ENCODE assay signal across 10 cellular contexts in the genomic region with DNA sequence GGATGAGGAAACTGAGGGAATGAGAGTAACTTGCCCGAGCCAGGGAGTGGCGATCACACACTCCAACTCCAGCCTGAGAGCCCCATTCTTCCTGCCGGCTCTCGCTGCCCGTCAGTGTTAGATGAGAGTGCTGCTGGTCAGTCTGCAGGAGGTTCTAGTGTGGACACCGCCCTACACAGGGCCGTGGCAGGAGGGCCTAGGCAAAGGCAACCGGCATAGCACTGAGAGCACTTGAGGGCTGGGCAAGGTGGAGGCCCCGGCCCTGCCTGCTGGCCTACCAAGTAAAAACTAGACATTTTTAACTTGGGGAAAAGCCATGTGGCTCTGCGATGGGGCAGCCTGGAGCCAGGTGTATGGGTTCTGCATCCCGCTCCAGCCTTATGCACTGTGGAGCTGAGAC.
A peak's percentile ranks its signal among the peaks of the same experiment; 100 is the strongest.
DNase-seq lines count a peak whose midpoint lies in the region; ATAC-seq and TF ChIP-seq lines count a peak whose summit lies in the region.
"Had no signal": no experiment of that assay in that cellular context is flagged by ENCODE, and none has a peak within 500 bp of the region (broad histone marks: within the 10 kb centered on the region; RNA-seq: fewer than 3 reads in every experiment).

No MANE protein-coding gene starts in this region.

- H3K4me3 ChIP-seq in upper lobe of left lung: no peak overlapping the region
- H3K4me3 ChIP-seq: gastrocnemius medialis had no signal

- H3K9me3 ChIP-seq in upper lobe of left lung: no peaks in the 10 kb centered on the region
- H3K9me3 ChIP-seq: gastrocnemius medialis had no signal

- POLR2A ChIA-PET in RWPE1 (lab: Yijun Ruan, JAX; ENCODE audit: low non-redundant PET): no interaction called here
- POLR2A ChIA-PET in HEK293T (lab: Yijun Ruan, JAX): no interaction called here

- H3K4me1 ChIP-seq in upper lobe of left lung: peaks cover 5 to 16% (median 8%) of the 10 kb centered on the region in 4 donors

- TF ChIP-seq POLR2A in upper lobe of left lung (IDR thresholded peaks at IDR 0.05): no peak

- peaks cover 6 to 84% (median 53%) of the 10 kb centered on the region in 4 donors for H3K36me3 ChIP-seq in upper lobe of left lung

- peak overlapping the region; percentile 68 for H3K27ac ChIP-seq in RWPE1
- H3K27ac ChIP-seq in upper lobe of left lung: no peak overlapping the region
- H3K27ac ChIP-seq: epithelial cell of prostate, gastrocnemius medialis had no signal

- WGBS in upper lobe of left lung, 2 donors: 83 to 91% methylated on average over 10 to 11 of the region's 11 CpGs

- intact Hi-C loops in cardiac septum (cut with DNase I): loop anchor here (10.0 kb wide), 1 partner anchor 401 kb away; no protein-coding TSS in a partner anchor
- intact Hi-C loops in Right ventricle myocardium superior (cut with DNase I): loop anchor here (2.0 kb wide), 1 partner anchor 165 kb away; no protein-coding TSS in a partner anchor

- H3K27me3 ChIP-seq in upper lobe of left lung: no peaks in the 10 kb centered on the region
- H3K27me3 ChIP-seq: gastrocnemius medialis had no signal

- ATAC-seq in Right ventricle myocardium superior (ENCODE audit: poor library complexity): no peak
- ATAC-seq in left lobe of liver: no peak
- no peak for ATAC-seq in upper lobe of left lung (ENCODE audit: low FRiP score in 2 of 2)

- no peak for TF ChIP-seq EP300 in upper lobe of left lung (IDR thresholded peaks at IDR 0.05)

- DNase-seq in cardiac septum (ENCODE audit: low spot score): peak; percentile 50
- no peak for DNase-seq in Right ventricle myocardium superior
- DNase-seq in RWPE1 (ENCODE audit: low spot score): no peak
- peak; percentile 43 for DNase-seq in left lobe of liver (ENCODE audit: low spot score)
- DNase-seq in upper lobe of left lung: peak; percentile 18 to 30
- DNase-seq in HEK293T (ENCODE audit: extremely low spot score): no peak
- DNase-seq in NOMO-1 treated with DMSO at 0.1 percent for 48 hours (lab: John Stamatoyannopoulos, UW; ENCODE audit: unreplicated experiment): no peak
- DNase-seq: NCI-H1436 treated with DMSO at 0.1 percent for 48 hours had no signal

- no peak for TF ChIP-seq CTCF in RWPE1 (conservative IDR thresholded peaks at IDR 0.05; ENCODE audit: low read depth)
- TF ChIP-seq CTCF in upper lobe of left lung (IDR thresholded peaks at IDR 0.05): no peak

- CTCF ChIA-PET in RWPE1 (lab: Yijun Ruan, JAX): interaction anchor here (0.6 to 1.6 kb wide), 10 partner anchors 10 to 518 kb away, joined by 3 to 14 read pairs (median 3); no protein-coding TSS in a partner anchor
- CTCF ChIA-PET in HEK293T (lab: Yijun Ruan, JAX): interaction anchor here (0.5 to 1.8 kb wide), 4 partner anchors 23 to 165 kb away, joined by 3 to 14 read pairs (median 10); no protein-coding TSS in a partner anchor

TF ChIP-seq in HEK293T, 16 proteins besides CTCF, POLR2A, EP300 and RAD21:
- no peak for TF ChIP-seq PKNOX1 (IDR thresholded peaks at IDR 0.05)
- TF ChIP-seq NFRKB (IDR thresholded peaks at IDR 0.05): no peak
- no peak for TF ChIP-seq SUZ12 (IDR thresholded peaks at IDR 0.05)
- TF ChIP-seq HDGF (IDR thresholded peaks at IDR 0.05; ENCODE audit: borderline replicate concordance): no peak
- no peak for TF ChIP-seq FOXK2 (IDR thresholded peaks at IDR 0.05)
- no peak for TF ChIP-seq TARDBP (IDR thresholded peaks at IDR 0.05)
- no peak for TF ChIP-seq ZNF384 (IDR thresholded peaks at IDR 0.05)
- TF ChIP-seq FOXM1 (IDR thresholded peaks at IDR 0.05; ENCODE audit: borderline replicate concordance): no peak
- TF ChIP-seq LEF1 (IDR thresholded peaks at IDR 0.05; ENCODE audit: borderline replicate concordance): no peak
- no peak for TF ChIP-seq BHLHE40 (IDR thresholded peaks at IDR 0.05; ENCODE audit: borderline replicate concordance)
- no peak for TF ChIP-seq L3MBTL2 (conservative IDR thresholded peaks at IDR 0.05)
- TF ChIP-seq CTBP1 (IDR thresholded peaks at IDR 0.05; ENCODE audit: borderline replicate concordance): no peak
- no peak for TF ChIP-seq FOXA1 (IDR thresholded peaks at IDR 0.05)
- no peak for TF ChIP-seq ELF4 (IDR thresholded peaks at IDR 0.05)
- TF ChIP-seq SP1 (IDR thresholded peaks at IDR 0.05): no peak
- no peak for TF ChIP-seq ARNT (IDR thresholded peaks at IDR 0.05)

Comparison
In these comparisons a context has a peak if more than half of its experiments do, and no peak if none do; other contexts are left out.
1. DNase-seq: peak in cardiac septum (single experiment), left lobe of liver (single experiment) and upper lobe of left lung (2 of 2); none in Right ventricle myocardium superior (single experiment), RWPE1 (single experiment), HEK293T (single experiment) and NOMO-1 treated with DMSO at 0.1 percent for 48 hours (single experiment).